ENCODE assay signal across 8 cellular contexts in the genomic region with DNA sequence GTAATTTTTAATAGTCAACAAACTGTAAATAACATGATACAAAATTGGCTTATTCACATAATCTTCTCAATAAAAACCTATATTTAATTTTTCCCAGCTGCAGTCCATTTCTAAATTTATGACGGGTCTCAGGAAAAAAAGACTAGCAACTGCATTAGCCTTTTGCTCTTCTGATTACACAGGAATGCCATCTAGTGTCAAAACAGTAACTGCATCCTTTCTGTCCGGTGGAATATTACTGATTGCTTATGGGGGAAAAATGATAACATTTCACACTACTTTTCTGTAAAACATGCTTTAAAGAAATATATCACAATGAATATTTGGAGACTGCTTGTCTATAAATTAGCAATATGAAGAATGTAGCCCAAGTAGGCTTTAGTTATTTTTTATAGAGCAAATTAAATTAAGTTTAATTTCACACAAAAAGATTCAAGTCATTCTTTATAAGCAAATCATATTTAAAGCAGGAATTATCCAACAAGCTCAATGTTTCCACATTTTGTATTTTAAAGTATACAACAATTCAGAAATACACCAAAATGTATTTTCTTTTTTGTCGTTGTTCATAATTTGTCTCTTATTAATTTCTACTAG.
DNase-seq lines count a peak whose midpoint lies in the region; FAIRE-seq and TF ChIP-seq lines count a peak whose summit lies in the region.

No MANE protein-coding gene starts in this region.

- no peak overlapping the region for H3K4me3 ChIP-seq in AG10803 (ENCODE audit: low read length)

- no peak for TF ChIP-seq EP300 in Ishikawa (IDR thresholded peaks at IDR 0.05; ENCODE audit: borderline replicate concordance)

- TF ChIP-seq CTCF in AG10803 (conservative IDR thresholded peaks at IDR 0.05; ENCODE audit: low read length) (peak; percentile 48), RWPE1 (conservative IDR thresholded peaks at IDR 0.05; ENCODE audit: low read depth) (peak; percentile 90)

- FAIRE-seq in GM19239 (lab: Jason Lieb, UNC), result no peak

- intact Hi-C loops in posterior cingulate gyrus (cut with DNase I), result loop anchor here (5.0 kb wide), 1 partner anchor 103 kb away; no protein-coding TSS in a partner anchor

- no peak overlapping the region for H3K27ac ChIP-seq in RWPE1

- POLR2A ChIA-PET in RWPE1 (lab: Yijun Ruan, JAX; ENCODE audit: low non-redundant PET), result no interaction called here

- DNase-seq in AG10803 (ENCODE audit: low read depth) (peak; percentile 0), RWPE1 (ENCODE audit: low spot score) (peak; percentile 49), hepatic stellate cell (ENCODE audit: low spot score) (peak; percentile 3), DMS79 (lab: John Stamatoyannopoulos, UW) (no peak), GM19239 (ENCODE audit: insufficient read length, low spot score) (no peak), C1 segment of cervical spinal cord (lab: John Stamatoyannopoulos, UW) (no peak), posterior cingulate gyrus (no peak)

- TF ChIP-seq RAD21 in Ishikawa (IDR thresholded peaks at IDR 0.05; ENCODE audit: low read depth), result peak; percentile 78

- CTCF ChIA-PET in RWPE1 (lab: Yijun Ruan, JAX), result interaction anchor here (0.6 to 1.4 kb wide), 14 partner anchors 52 to 1861 kb away, joined by 3 to 7 read pairs (median 4); no protein-coding TSS in a partner anchor

TF ChIP-seq in Ishikawa, 13 proteins besides CTCF, POLR2A, EP300 and RAD21:
- TF ChIP-seq, protein P1, sequence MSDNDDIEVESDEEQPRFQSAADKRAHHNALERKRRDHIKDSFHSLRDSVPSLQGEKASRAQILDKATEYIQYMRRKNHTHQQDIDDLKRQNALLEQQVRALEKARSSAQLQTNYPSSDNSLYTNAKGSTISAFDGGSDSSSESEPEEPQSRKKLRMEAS (IDR thresholded peaks at IDR 0.05), result no peak
- TF ChIP-seq EGR1 (IDR thresholded peaks at IDR 0.05), result no peak
- no peak for TF ChIP-seq CEBPB (IDR thresholded peaks at IDR 0.05)
- no peak for TF ChIP-seq TAF1 (IDR thresholded peaks at IDR 0.05; ENCODE audit: low read depth)
- TF ChIP-seq CREB1 (IDR thresholded peaks at IDR 0.05; ENCODE audit: low read depth), result no peak
- no peak for TF ChIP-seq ZBTB7A (IDR thresholded peaks at IDR 0.05; ENCODE audit: low read depth)
- TF ChIP-seq NFIC (IDR thresholded peaks at IDR 0.05), result no peak
- no peak for TF ChIP-seq TEAD4 (IDR thresholded peaks at IDR 0.05)
- no peak for TF ChIP-seq FOXM1 (IDR thresholded peaks at IDR 0.05; ENCODE audit: borderline replicate concordance, low read depth)

Comparison
In these comparisons a context has a peak if more than half of its experiments do, and no peak if none do; other contexts are left out.
1. DNase-seq: peak in AG10803 (single experiment), RWPE1 (single experiment) and hepatic stellate cell (single experiment); none in DMS79 (single experiment), GM19239 (single experiment), C1 segment of cervical spinal cord (0 of 14) and posterior cingulate gyrus (0 of 10).